Comparison of ENCODE assay signal across 16 cellular contexts in the genomic region with DNA sequence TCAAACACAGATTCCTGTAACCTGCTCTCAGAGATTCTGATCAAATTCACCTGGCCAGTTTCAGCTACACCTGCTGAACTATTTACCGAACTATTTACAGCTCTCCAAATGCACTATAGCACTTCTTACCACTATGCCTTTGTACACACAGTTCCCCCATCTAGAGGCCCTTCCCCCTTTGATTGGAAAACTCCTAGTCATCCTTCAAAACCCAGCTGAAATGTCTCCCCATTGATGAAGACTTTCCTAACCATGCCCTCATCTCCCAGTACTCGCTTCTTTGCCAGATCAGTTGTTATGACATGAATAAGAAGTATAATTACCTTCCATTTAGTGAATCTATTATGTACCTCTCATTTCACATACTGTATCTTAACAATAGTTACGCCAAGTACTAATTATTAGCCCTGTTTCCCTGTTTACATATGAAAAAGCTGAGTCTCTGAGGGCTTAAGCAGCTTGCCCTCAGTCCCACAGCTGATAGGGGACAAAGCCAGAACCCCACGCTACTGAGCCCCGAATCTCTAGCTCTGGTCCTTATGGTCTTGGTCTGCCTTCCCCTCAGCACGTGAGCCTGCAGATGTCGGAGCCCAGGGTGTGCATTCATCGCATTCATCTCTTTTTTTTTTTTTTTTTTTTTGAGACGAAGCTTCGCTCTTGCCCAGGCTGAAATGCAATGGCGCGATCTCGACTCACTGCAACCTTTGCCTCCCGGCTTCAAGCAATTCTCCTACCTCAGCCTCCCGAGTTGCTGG.
DNase-seq lines count a peak whose midpoint lies in the region; ATAC-seq and TF ChIP-seq lines count a peak whose summit lies in the region.
"Had no signal": no experiment of that assay in that cellular context is flagged by ENCODE, and none has a peak within 500 bp of the region (broad histone marks: within the 10 kb centered on the region; RNA-seq: fewer than 3 reads in every experiment).

No MANE protein-coding gene starts in this region.

- H3K4me3 ChIP-seq in BLaER1, result no peak overlapping the region
- no peak overlapping the region for H3K4me3 ChIP-seq in mesenchymal stem cell (ENCODE audit: insufficient read depth in 1 of 2, low read depth in 1 of 2, low read length in 2 of 2)
- H3K4me3 ChIP-seq: cardiac muscle cell had no signal

- H4K20me1 ChIP-seq in BLaER1, result no peaks in the 10 kb centered on the region

- no peak overlapping the region for H2AFZ ChIP-seq in mesenchymal stem cell (ENCODE audit: low read depth, low read length)

- peaks cover 99% of the 10 kb centered on the region for H3K4me1 ChIP-seq in BLaER1
- peaks cover 20% of the 10 kb centered on the region for H3K4me1 ChIP-seq in mesenchymal stem cell (ENCODE audit: control insufficient read depth, insufficient read depth, low read depth, low read length)
- H3K4me1 ChIP-seq: BE2C had no signal

- H3K4ac ChIP-seq in mesenchymal stem cell (ENCODE audit: low read depth in 1 of 2, low read length in 2 of 2), result no peak overlapping the region

- no peak overlapping the region for H3K18ac ChIP-seq in mesenchymal stem cell (ENCODE audit: low read depth in 1 of 2, low read length in 2 of 2)

- no peak for ATAC-seq in T-helper 17 cell

- WGBS in mesenchymal stem cell, result 92% methylated on average over 12 of the region's 15 CpGs

- H4K91ac ChIP-seq in mesenchymal stem cell (ENCODE audit: low read length), result no peak overlapping the region

- H3K9ac ChIP-seq in BLaER1 (peak overlapping the region; percentile 71; the same call in 1 of the 2 replicates), mesenchymal stem cell (ENCODE audit: low read length) (peak overlapping the region; percentile 75)

- no peaks in the 10 kb centered on the region for H3K36me3 Mint-ChIP-seq in HFFc6 (ENCODE audit: low read depth)
- no peaks in the 10 kb centered on the region for H3K36me3 Mint-ChIP-seq in T-helper 17 cell (ENCODE audit: low read depth)
- H3K36me3 Mint-ChIP-seq: activated CD4-positive, alpha-beta memory T cell treated with anti-CD3 and anti-CD28 coated beads for 36 hours; activated naive CD4-positive, alpha-beta T cell treated with anti-CD3 and anti-CD28 coated beads, Interleukin-2, amount 50 U/mL, for 24 hours; naive B cell had no signal

- H3K9me3 ChIP-seq in BLaER1 (no peaks in the 10 kb centered on the region), T-helper 17 cell (ENCODE audit: control insufficient read depth, low read length, poor library complexity, severe bottlenecking) (no peaks in the 10 kb centered on the region), mesenchymal stem cell (ENCODE audit: control insufficient read depth, low read length) (no peaks in the 10 kb centered on the region)
- H3K9me3 ChIP-seq: BE2C, colonic mucosa had no signal

- DNase-seq in HFFc6 (no peak), T-helper 17 cell (no peak), mesenchymal stem cell (no peak), ecto neural progenitor cell (ENCODE audit: low spot score) (no peak), DMS53 (lab: John Stamatoyannopoulos, UW) (no peak), NCI-H2196 (lab: John Stamatoyannopoulos, UW; ENCODE audit: unreplicated experiment) (no peak)
- no peak for DNase-seq in activated CD4-positive, CD25-positive, alpha-beta regulatory T cell treated with anti-CD3 and anti-CD28 coated beads, Interleukin-2, amount 50 U/mL, for 72 hours

- H3K27me3 ChIP-seq in BLaER1, result no peaks in the 10 kb centered on the region
- H3K27me3 ChIP-seq in mesenchymal stem cell (ENCODE audit: control insufficient read depth in 1 of 2, insufficient read depth in 1 of 2, low read length in 2 of 2), result peaks cover 0 to 4% of the 10 kb centered on the region in 2 experiments
- H3K27me3 ChIP-seq: BE2C, cardiac muscle cell, colonic mucosa had no signal

- H2BK120ac ChIP-seq in mesenchymal stem cell (ENCODE audit: low read depth, low read length), result no peak overlapping the region

- H3K4me1 Mint-ChIP-seq in HFFc6 (ENCODE audit: low read depth), result peaks cover 61% of the 10 kb centered on the region
- H3K4me1 Mint-ChIP-seq in T-helper 17 cell, result peaks cover under 1% of the 10 kb centered on the region
- H3K4me1 Mint-ChIP-seq: activated naive CD4-positive, alpha-beta T cell treated with anti-CD3 and anti-CD28 coated beads, Interleukin-2, amount 50 U/mL, for 24 hours had no signal

- H3K23ac ChIP-seq in mesenchymal stem cell (ENCODE audit: low read length in 2 of 2), result no peak overlapping the region

- H3K27ac Mint-ChIP-seq in HFFc6 (peak overlapping the region; percentile 81), T-helper 17 cell (peak overlapping the region; percentile 32)
- H3K27ac Mint-ChIP-seq: activated CD4-positive, alpha-beta memory T cell treated with anti-CD3 and anti-CD28 coated beads for 36 hours; activated naive CD4-positive, alpha-beta T cell treated with anti-CD3 and anti-CD28 coated beads, Interleukin-2, amount 50 U/mL, for 24 hours; activated T-helper 2 cell treated with anti-CD3 and anti-CD28 coated beads, Interferon-gamma antibody, Interleukin-2, Interleukin-4, amounts not matched to agents 10 μg/mL and 5 μg/mL and 100 μg/mL, durations not matched to agents 14 hours and 24 hours and 36 hours; T-helper 1 cell treated with Interleukin-12 subunit alpha and Interleukin-12 subunit beta and Interleukin-4 antibody, amounts not matched to agents 30 μg/mL and 1 μg/mL, for 36 hours had no signal

- H3K27ac ChIP-seq in BLaER1, result peak overlapping the region; percentile 89
- H3K27ac ChIP-seq in mesenchymal stem cell (ENCODE audit: low read length, poor library complexity, severe bottlenecking), result no peak overlapping the region
- H3K27ac ChIP-seq: cardiac muscle cell, colonic mucosa had no signal

- no peak overlapping the region for H3K14ac ChIP-seq in mesenchymal stem cell (ENCODE audit: low read length in 2 of 2)

- no peak overlapping the region for H2BK5ac ChIP-seq in mesenchymal stem cell (ENCODE audit: low read depth, low read length, poor library complexity, severe bottlenecking)

- no peak overlapping the region for H2AK5ac ChIP-seq in mesenchymal stem cell (ENCODE audit: low read length, severe bottlenecking)

- H3K4me3 Mint-ChIP-seq in HFFc6 (no peak overlapping the region), T-helper 17 cell (no peak overlapping the region)
- H3K4me3 Mint-ChIP-seq: activated CD4-positive, alpha-beta memory T cell treated with anti-CD3 and anti-CD28 coated beads for 36 hours; activated naive CD4-positive, alpha-beta T cell treated with anti-CD3 and anti-CD28 coated beads, Interleukin-2, amount 50 U/mL, for 24 hours; T-helper 1 cell treated with Interleukin-12 subunit alpha and Interleukin-12 subunit beta and Interleukin-4 antibody, amounts not matched to agents 30 μg/mL and 1 μg/mL, for 36 hours had no signal

- H3K27me3 Mint-ChIP-seq in HFFc6 (ENCODE audit: insufficient read depth), result peaks cover 5% of the 10 kb centered on the region
- H3K27me3 Mint-ChIP-seq in T-helper 17 cell, result peaks cover 44% of the 10 kb centered on the region

- peak overlapping the region in 1 of 2 experiments; percentile 29 for H2BK12ac ChIP-seq in mesenchymal stem cell (ENCODE audit: low read length in 2 of 2)

- H3K36me3 ChIP-seq in BLaER1, result no peaks in the 10 kb centered on the region
- H3K36me3 ChIP-seq in mesenchymal stem cell (ENCODE audit: control insufficient read depth in 1 of 2, insufficient read depth in 2 of 2, low read depth in 1 of 2, low read length in 2 of 2), result no peaks in the 10 kb centered on the region
- H3K36me3 ChIP-seq: BE2C, cardiac muscle cell, colonic mucosa had no signal

- no peaks in the 10 kb centered on the region for H3K79me1 ChIP-seq in mesenchymal stem cell (replicated peaks; ENCODE audit: low read length, poor library complexity, severe bottlenecking)

- no peak overlapping the region for H2BK15ac ChIP-seq in mesenchymal stem cell (ENCODE audit: low read depth, poor library complexity, severe bottlenecking)

- H3K9me3 Mint-ChIP-seq in HFFc6, result no peaks in the 10 kb centered on the region
- H3K9me3 Mint-ChIP-seq: activated CD4-positive, alpha-beta memory T cell treated with anti-CD3 and anti-CD28 coated beads for 36 hours; activated naive CD4-positive, alpha-beta T cell treated with anti-CD3 and anti-CD28 coated beads, Interleukin-2, amount 50 U/mL, for 24 hours; activated T-helper 2 cell treated with anti-CD3 and anti-CD28 coated beads, Interferon-gamma antibody, Interleukin-2, Interleukin-4, amounts not matched to agents 10 μg/mL and 5 μg/mL and 100 μg/mL, durations not matched to agents 14 hours and 24 hours and 36 hours; naive B cell; T-helper 1 cell treated with Interleukin-12 subunit alpha and Interleukin-12 subunit beta and Interleukin-4 antibody, amounts not matched to agents 30 μg/mL and 1 μg/mL, for 36 hours had no signal

- TF ChIP-seq CTCF in HFFc6 (IDR thresholded peaks at IDR 0.05), result no peak

- H4K8ac ChIP-seq in mesenchymal stem cell (ENCODE audit: low read length), result no peak overlapping the region

- H3K4me2 ChIP-seq in BLaER1 (peak overlapping the region; percentile 65), mesenchymal stem cell (ENCODE audit: low read length, poor library complexity, severe bottlenecking) (no peak overlapping the region)
